In the genomic region with DNA sequence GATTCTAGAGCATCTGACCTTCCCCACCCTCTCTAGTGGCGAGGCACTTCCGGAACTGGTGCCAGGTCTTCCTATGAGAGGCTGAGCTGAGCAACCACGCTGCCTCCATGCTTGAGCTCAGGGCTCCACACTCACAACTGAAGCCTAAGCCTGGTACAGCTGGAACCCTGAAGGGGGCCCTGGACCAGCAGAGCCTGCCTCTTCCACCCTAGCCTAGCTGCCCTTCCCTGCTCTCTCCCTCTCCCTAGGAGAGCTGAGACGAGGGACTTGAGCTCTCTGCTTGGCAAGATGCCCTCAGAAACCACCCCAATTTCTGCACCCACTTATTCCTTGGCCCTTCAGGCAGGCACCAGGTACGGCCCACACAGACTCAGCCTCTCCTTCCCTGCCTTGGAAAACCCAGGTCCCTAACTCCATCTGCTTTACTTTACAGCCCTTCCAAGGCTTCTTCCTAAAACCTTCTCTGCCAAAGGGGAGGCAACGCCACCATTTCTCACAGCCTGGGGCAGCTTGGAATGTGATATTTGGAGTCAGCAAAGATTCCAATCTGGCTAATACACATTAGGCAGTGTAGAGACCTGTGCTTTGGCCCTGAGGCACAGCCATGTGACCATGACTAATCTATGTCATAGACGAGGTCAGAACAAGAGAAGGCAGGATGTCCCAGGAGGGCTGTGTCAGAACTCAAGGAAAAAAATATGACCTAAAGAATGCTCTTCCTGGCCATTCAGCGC, we compare ENCODE assay signal across 8 cellular contexts. TPM values are rescaled to one million over a fixed set of nuclear protein-coding genes. Genes with fewer than 3 reads are reported as not detected.
A peak's percentile ranks its signal among the peaks of the same experiment; 100 is the strongest.
DNase-seq lines count a peak whose midpoint lies in the region; ATAC-seq and TF ChIP-seq lines count a peak whose summit lies in the region.
"Had no signal": no experiment of that assay in that cellular context is flagged by ENCODE, and none has a peak within 500 bp of the region (broad histone marks: within the 10 kb centered on the region; RNA-seq: fewer than 3 reads in every experiment).

No MANE protein-coding gene starts in this region.

- peak overlapping the region; percentile 22 to 38 for H3K27ac ChIP-seq in coronary artery
- H3K27ac ChIP-seq: VCaP had no signal

- DNase-seq in coronary artery (ENCODE audit: low spot score), result no peak
- peak; percentile 67 for DNase-seq in mucosa of gallbladder (ENCODE audit: low spot score)
- no peak for DNase-seq in stimulated activated CD4-positive, alpha-beta T cell treated with anti-CD3 and anti-CD28 coated beads, Interleukin-2, amount 100 ng/mL, for 24 hours

- no peak for TF ChIP-seq CTCF in coronary artery (IDR thresholded peaks at IDR 0.05)

- TF ChIP-seq RAD21 in Ishikawa (IDR thresholded peaks at IDR 0.05; ENCODE audit: low read depth), result no peak

- TF ChIP-seq EP300 in Ishikawa (IDR thresholded peaks at IDR 0.05; ENCODE audit: borderline replicate concordance), result no peak

- peak; percentile 61 for ATAC-seq in GM21390 (IDR thresholded peaks at IDR 0.05; ENCODE audit: unreplicated experiment)
- no peak for ATAC-seq in HG03571 (IDR thresholded peaks at IDR 0.05; ENCODE audit: unreplicated experiment)
- ATAC-seq in HG02763 (IDR thresholded peaks at IDR 0.05; ENCODE audit: unreplicated experiment), result no peak

- peak overlapping the region; percentile 6 for H3K4me3 ChIP-seq in coronary artery

TF ChIP-seq in Ishikawa, 13 proteins besides CTCF, POLR2A, EP300 and RAD21:
- TF ChIP-seq, protein P1, sequence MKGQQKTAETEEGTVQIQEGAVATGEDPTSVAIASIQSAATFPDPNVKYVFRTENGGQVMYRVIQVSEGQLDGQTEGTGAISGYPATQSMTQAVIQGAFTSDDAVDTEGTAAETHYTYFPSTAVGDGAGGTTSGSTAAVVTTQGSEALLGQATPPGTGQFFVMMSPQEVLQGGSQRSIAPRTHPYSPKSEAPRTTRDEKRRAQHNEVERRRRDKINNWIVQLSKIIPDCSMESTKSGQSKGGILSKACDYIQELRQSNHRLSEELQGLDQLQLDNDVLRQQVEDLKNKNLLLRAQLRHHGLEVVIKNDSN (IDR thresholded peaks at IDR 0.05), result peak; percentile 41; the same call in 1 of the 2 replicates
- TF ChIP-seq TCF12 (IDR thresholded peaks at IDR 0.05; ENCODE audit: low read depth), result no peak
- TF ChIP-seq TEAD4 (IDR thresholded peaks at IDR 0.05), result no peak
- TF ChIP-seq ZBTB7A (IDR thresholded peaks at IDR 0.05; ENCODE audit: low read depth), result no peak
- no peak for TF ChIP-seq CREB1 (IDR thresholded peaks at IDR 0.05; ENCODE audit: low read depth)
TF ChIP-seq in Ishikawa: peak in this region for 1.

RNA-seq across cellular contexts. Expression of a gene that starts 18.8 kb away (rescaled TPM):
- 91.5 TPM for total RNA-seq in mucosa of gallbladder
